ENCODE assay signal across 8 cellular contexts in the genomic region with DNA sequence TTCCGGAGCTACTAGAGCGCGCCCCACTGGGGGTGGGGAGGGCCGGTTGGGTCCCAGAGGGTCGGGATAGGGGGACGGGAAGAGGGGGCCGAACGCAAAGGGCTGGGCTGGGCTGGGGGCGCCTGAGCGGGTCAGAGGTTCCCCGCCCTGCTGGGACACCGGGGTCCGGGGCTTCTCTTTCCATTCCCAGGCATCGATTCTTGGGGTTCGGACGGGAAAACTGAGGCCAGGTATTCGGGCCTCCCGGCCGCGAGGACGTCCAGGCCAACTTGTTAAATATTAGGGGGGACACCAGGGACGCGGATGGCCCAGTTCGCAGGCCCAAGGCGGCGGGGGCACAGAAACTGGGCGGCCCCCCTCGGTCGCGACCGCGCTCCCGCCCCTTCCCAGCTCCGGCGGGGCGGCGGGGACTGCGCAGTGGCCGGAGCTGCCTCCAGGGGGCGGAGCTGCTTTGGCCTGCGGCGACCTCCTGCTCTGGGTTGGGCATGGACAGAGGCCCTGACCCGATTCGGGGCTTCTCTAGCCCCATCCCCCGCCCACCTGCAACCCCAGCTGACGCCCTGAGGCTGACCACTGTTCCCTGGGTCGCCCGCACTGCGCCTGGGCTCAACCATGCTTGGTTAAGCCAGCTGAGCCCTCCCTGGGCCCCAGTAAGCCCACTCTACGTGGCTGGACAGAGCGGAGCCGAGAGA. TPM values are rescaled to one million over a fixed set of nuclear protein-coding genes. Genes with fewer than 3 reads are reported as not detected.
DNase-seq lines count a peak whose midpoint lies in the region; ATAC-seq and TF ChIP-seq lines count a peak whose summit lies in the region.

No MANE protein-coding gene starts in this region.

- peak overlapping the region; percentile 58 for H2BK5ac ChIP-seq in trophoblast cell (ENCODE audit: low read depth, low read length, poor library complexity)

- ATAC-seq in HG03103 (IDR thresholded peaks at IDR 0.05; ENCODE audit: low read depth, unreplicated experiment) (peak; percentile 21), heart left ventricle (peak; percentile 40 to 71 (median 62)), GM19452 (IDR thresholded peaks at IDR 0.05; ENCODE audit: unreplicated experiment) (no peak)

- peak overlapping the region; percentile 77 for H4K8ac ChIP-seq in trophoblast cell (ENCODE audit: low read depth, low read length)

- H3K4me3 ChIP-seq in Peyer's patch (peak overlapping the region; percentile 75 to 94 (median 86)), adipocyte (ENCODE audit: low read length) (peak overlapping the region; percentile 84), heart left ventricle (peak overlapping the region; percentile 59 to 90 (median 72)), trophoblast cell (ENCODE audit: low read depth, low read length) (peak overlapping the region; percentile 76)

- peaks cover 12% of the 10 kb centered on the region for H3K79me1 ChIP-seq in trophoblast cell (ENCODE audit: low read length)

- H2AFZ ChIP-seq in trophoblast cell (ENCODE audit: insufficient read depth, low read length, poor library complexity) = peak overlapping the region; percentile 77

- H4K91ac ChIP-seq in trophoblast cell (ENCODE audit: low read depth, low read length) = peak overlapping the region; percentile 72

- no peak overlapping the region for H2BK12ac ChIP-seq in trophoblast cell (ENCODE audit: low read length)

- peak overlapping the region; percentile 62 for H2BK120ac ChIP-seq in trophoblast cell (ENCODE audit: insufficient read depth, low read length, poor library complexity)

- H3K4me1 ChIP-seq in Peyer's patch (peaks cover 7 to 27% (median 18%) of the 10 kb centered on the region in 4 donors), adipocyte (ENCODE audit: control insufficient read depth, insufficient read depth, low read length) (peaks cover 18% of the 10 kb centered on the region), heart left ventricle (peaks cover 0 to 43% (median 31%) of the 10 kb centered on the region in 12 donors), trophoblast cell (ENCODE audit: control insufficient read depth in 1 of 2, insufficient read depth in 2 of 2, low read length in 2 of 2) (peaks cover 18 to 23% of the 10 kb centered on the region in 2 experiments)

- H3K9me3 ChIP-seq in Peyer's patch = no peaks in the 10 kb centered on the region
- H3K9me3 ChIP-seq in adipocyte (ENCODE audit: control insufficient read depth, low read length) = no peaks in the 10 kb centered on the region
- H3K9me3 ChIP-seq in heart left ventricle = no peaks in the 10 kb centered on the region
- H3K9me3 ChIP-seq in trophoblast cell (ENCODE audit: insufficient read depth, low read depth, low read length) = no peaks in the 10 kb centered on the region

- intact Hi-C loops in heart left ventricle (cut with DNase I) = loop anchor here in 2 of 10 donors (2.0 to 10.0 kb wide), 2 partner anchors 64 to 200 kb away; no protein-coding TSS in a partner anchor

- DNase-seq in SHP77 (lab: John Stamatoyannopoulos, UW) (peak; percentile 40 to 50), SHP77 treated with DMSO at 0.1 percent for 48 hours (lab: John Stamatoyannopoulos, UW) (no peak), Peyer's patch (peak; percentile 82 to 87 (median 83)), adipocyte (ENCODE audit: low read depth) (peak; percentile 76), heart left ventricle (peak; percentile 77 to 88 (median 82)), trophoblast cell (peak; percentile 65 to 76)

- H3K9ac ChIP-seq in adipocyte (ENCODE audit: low read length) (peak overlapping the region; percentile 89), trophoblast cell (ENCODE audit: low read length) (peak overlapping the region; percentile 24)

- TF ChIP-seq POLR2A in Peyer's patch (IDR thresholded peaks at IDR 0.05) (peak in 1 of 2 donors; percentile 8), heart left ventricle (IDR thresholded peaks at IDR 0.05) (no peak)

- H3K27ac ChIP-seq in Peyer's patch (peak overlapping the region; percentile 84 to 99 (median 94)), heart left ventricle (peak overlapping the region; percentile 66 to 98 (median 90)), trophoblast cell (ENCODE audit: low read depth, low read length) (peak overlapping the region; percentile 54)

- no peak overlapping the region for H3K23ac ChIP-seq in trophoblast cell (ENCODE audit: low read length)

- peak overlapping the region; percentile 79 for H4K12ac ChIP-seq in trophoblast cell (ENCODE audit: low read depth, low read length)

- H3K27me3 ChIP-seq in Peyer's patch = no peaks in the 10 kb centered on the region
- H3K27me3 ChIP-seq in adipocyte (replicated peaks; ENCODE audit: control insufficient read depth, insufficient read depth, low read length) = no peaks in the 10 kb centered on the region
- H3K27me3 ChIP-seq in heart left ventricle = no peaks in the 10 kb centered on the region
- H3K27me3 ChIP-seq in trophoblast cell (ENCODE audit: insufficient read depth, low read length) = peaks cover 10% of the 10 kb centered on the region

- TF ChIP-seq CTCF in Peyer's patch (IDR thresholded peaks at IDR 0.05) (peak; percentile 72 to 95 (median 84)), heart left ventricle (IDR thresholded peaks at IDR 0.05) (peak; percentile 79 to 93 (median 85))

- peak overlapping the region; percentile 63 for H3K14ac ChIP-seq in trophoblast cell (ENCODE audit: low read length)

- H3K36me3 ChIP-seq in Peyer's patch = no peaks in the 10 kb centered on the region
- H3K36me3 ChIP-seq in adipocyte (ENCODE audit: control insufficient read depth, insufficient read depth, low read length, severe bottlenecking) = no peaks in the 10 kb centered on the region
- H3K36me3 ChIP-seq in heart left ventricle = no peaks in the 10 kb centered on the region
- H3K36me3 ChIP-seq in trophoblast cell (ENCODE audit: control insufficient read depth in 1 of 2, insufficient read depth in 2 of 2, low read length in 2 of 2) = no peaks in the 10 kb centered on the region

- WGBS in heart left ventricle, 4 donors = 8 to 26% (median 9%) methylated on average over 7 to 52 of the region's 52 CpGs
- WGBS in trophoblast cell (ENCODE audit: extremely low coverage, insufficient coverage, insufficient read length) = no CpG with 5 or more reads among the region's 52 CpGs

- peak overlapping the region; percentile 57 for H2AK5ac ChIP-seq in trophoblast cell (ENCODE audit: low read length)

- H3K4me2 ChIP-seq in trophoblast cell (ENCODE audit: low read length) = peak overlapping the region; percentile 74

- peaks cover 9% of the 10 kb centered on the region for H3K79me2 ChIP-seq in trophoblast cell (ENCODE audit: control insufficient read depth, insufficient read depth, low read length, poor library complexity)

- peak overlapping the region; percentile 38 for H3K4ac ChIP-seq in trophoblast cell (ENCODE audit: low read depth, low read length)

- peak overlapping the region; percentile 74 for H3K18ac ChIP-seq in trophoblast cell (ENCODE audit: low read length)

RNA-seq across cellular contexts. Expression of a gene that starts 1.2 kb away (rescaled TPM):
- total RNA-seq in Peyer's patch (10 to 100 TPM; 10.3 to 18.2 (median 14.8) TPM), heart left ventricle (10 to 100 TPM in 4 of 9 donors, 1 to 10 TPM in 5; 2.9 to 19.7 (median 9.2) TPM)
- polyA plus RNA-seq in heart left ventricle = 10 to 100 TPM in 1 of 2 donors, 1 to 10 TPM in 1; 3.5 to 10.2 TPM
- polyA plus RNA-seq in trophoblast cell (2013) = 18.5 and 21.1 TPM in 2 replicates

RNA-seq across cellular contexts. Expression of a gene that starts 16.3 kb away (rescaled TPM):
- total RNA-seq in Peyer's patch (100 to 1,000 TPM in 1 of 4 donors, 10 to 100 TPM in 3; 47.0 to 101 (median 57.2) TPM), heart left ventricle (10 to 100 TPM; 13.2 to 22.4 (median 16.5) TPM)
- 10 to 100 TPM; 16.3 to 16.4 TPM for polyA plus RNA-seq in heart left ventricle
- polyA plus RNA-seq in trophoblast cell (2013) = 24.5 and 26.8 TPM in 2 replicates

RNA-seq across cellular contexts. Expression of a gene that starts 20.7 kb away (rescaled TPM):
- total RNA-seq in Peyer's patch (10 to 100 TPM; 52.0 to 95.9 (median 68.4) TPM), heart left ventricle (100 to 1,000 TPM in 2 of 9 donors, 10 to 100 TPM in 7; 48.5 to 121 (median 52.0) TPM)
- polyA plus RNA-seq in heart left ventricle = 100 to 1,000 TPM in 1 of 2 donors, 10 to 100 TPM in 1; 64.1 to 116 TPM
- polyA plus RNA-seq in trophoblast cell (2013) = 55.3 and 58.0 TPM in 2 replicates

RNA-seq across cellular contexts. Expression of a gene that starts 40.6 kb away (rescaled TPM):
- total RNA-seq in Peyer's patch (10 to 100 TPM; 18.2 to 33.3 (median 23.8) TPM), heart left ventricle (1 to 10 TPM; 1.2 to 5.1 (median 1.9) TPM)
- polyA plus RNA-seq in heart left ventricle = 1 to 10 TPM; 1.6 to 3.1 TPM
- 10.9 and 12.1 TPM in 2 replicates for polyA plus RNA-seq in trophoblast cell (2013)

RNA-seq across cellular contexts. Expression of a gene that starts 40.6 kb away (rescaled TPM):
- total RNA-seq in Peyer's patch (10 to 100 TPM; 45.4 to 62.6 (median 57.0) TPM), heart left ventricle (10 to 100 TPM; 13.5 to 38.8 (median 19.1) TPM)
- polyA plus RNA-seq in heart left ventricle = 10 to 100 TPM; 15.4 to 28.3 TPM
- 70.2 and 70.3 TPM in 2 replicates for polyA plus RNA-seq in trophoblast cell (2013)
